In genomic region chr7:81775560-81775959, GRCh38 we compare ENCODE assay signal across 15 cellular contexts. TPM values are rescaled to one million over a fixed set of nuclear protein-coding genes. Genes with fewer than 3 reads are reported as not detected.
DNase-seq lines count a peak whose midpoint lies in the region; ATAC-seq and TF ChIP-seq lines count a peak whose summit lies in the region.
"Had no signal": no experiment of that assay in that cellular context is flagged by ENCODE, and none has a peak within 500 bp of the region (broad histone marks: within the 10 kb centered on the region; RNA-seq: fewer than 3 reads in every experiment).

No MANE protein-coding gene starts in this region.

- H3K4me3 ChIP-seq in BLaER1 treated with 17β-estradiol and CSF1 and Interleukin-3, amounts not matched to agents 10 nM and 100 nM, result 0 out of 20 replicates have a peak overlapping the region, but pooled peaks of 1 of the 10 experiments have one; percentile 10
- no peak overlapping the region for H3K4me3 ChIP-seq in neutrophil (ENCODE audit: low read depth in 1 of 2, low read length in 1 of 2)

- no peaks in the 10 kb centered on the region for H4K20me1 ChIP-seq in BLaER1 treated with 17β-estradiol and CSF1 and Interleukin-3, amounts not matched to agents 10 nM and 100 nM

- H3K4me1 ChIP-seq in BLaER1 treated with 17β-estradiol and CSF1 and Interleukin-3, amounts not matched to agents 10 nM and 100 nM, result peaks cover 80 to 98% (median 92%) of the 10 kb centered on the region in 10 experiments
- H3K4me1 ChIP-seq in neutrophil (ENCODE audit: control insufficient read depth in 1 of 2, insufficient read depth in 1 of 2, low read depth in 1 of 2, low read length in 1 of 2), result peaks cover 69 to 70% of the 10 kb centered on the region in 2 experiments

- H3K27ac ChIP-seq in 22Rv1, result peak overlapping the region; percentile 13; the same call in 1 of the 2 replicates
- H3K27ac ChIP-seq in BLaER1 treated with 17β-estradiol and CSF1 and Interleukin-3, amounts not matched to agents 10 nM and 100 nM, result peak overlapping the region; percentile 71 to 95 (median 91); a peak in 21 of 22 replicates
- H3K27ac ChIP-seq in neutrophil, result peak overlapping the region; percentile 68

- no peaks in the 10 kb centered on the region for H3K36me3 ChIP-seq in BLaER1 treated with 17β-estradiol and CSF1 and Interleukin-3, amounts not matched to agents 10 nM and 100 nM
- no peaks in the 10 kb centered on the region for H3K36me3 ChIP-seq in neutrophil

- DNase-seq in SK-N-DZ (ENCODE audit: low spot score), result peak; percentile 75
- DNase-seq in NCI-H510A treated with DMSO at 0.1 percent for 48 hours (lab: John Stamatoyannopoulos, UW), result no peak
- no peak for DNase-seq in head of caudate nucleus
- DNase-seq: 8988T; Calu3; CD4-positive, alpha-beta memory T cell; DMS79 treated with DMSO at 0.1 percent for 48 hours; GOT3; H7; HFFc6 had no signal

- peak overlapping the region; percentile 70 to 89 (median 79) for H3K4me2 ChIP-seq in BLaER1 treated with 17β-estradiol and CSF1 and Interleukin-3, amounts not matched to agents 10 nM and 100 nM

- H3K9me3 ChIP-seq in BLaER1 treated with 17β-estradiol and CSF1 and Interleukin-3, amounts not matched to agents 10 nM and 100 nM (replicated peaks in 1 of 11), result 0 out of 22 replicates have a peak, but pooled peaks cover 0 to 3% (median 0%) of the 10 kb centered on the region in 11 experiments
- no peaks in the 10 kb centered on the region for H3K9me3 ChIP-seq in neutrophil

- H3K27me3 ChIP-seq in BLaER1 treated with 17β-estradiol and CSF1 and Interleukin-3, amounts not matched to agents 10 nM and 100 nM, result no peaks in the 10 kb centered on the region
- H3K27me3 ChIP-seq in neutrophil, result no peaks in the 10 kb centered on the region

- intact Hi-C loops in head of caudate nucleus (cut with DNase I), result no loop called here

- TF ChIP-seq CTCF in 22Rv1 (IDR thresholded peaks at IDR 0.05) (no peak), neutrophil (IDR thresholded peaks at IDR 0.05) (no peak)

- ATAC-seq in GM19328 (IDR thresholded peaks at IDR 0.05; ENCODE audit: unreplicated experiment), result no peak
- ATAC-seq: HCT116 had no signal

- H3K9ac ChIP-seq in BLaER1 treated with 17β-estradiol and CSF1 and Interleukin-3, amounts not matched to agents 10 nM and 100 nM, result peak overlapping the region; percentile 66 to 78 (median 76); a peak in 16 of 22 replicates

RNA-seq across cellular contexts. Expression of gene HGF, which starts 5.7 kb away (rescaled TPM):
- polyA plus RNA-seq in SK-N-DZ (2014; cell fraction: cytosol; rRNA removed), result 2.4 and 3.2 TPM in 2 replicates
- 3.7 and 5.0 TPM in 2 replicates for polyA plus RNA-seq in SK-N-DZ (2014; cell fraction: nucleus; rRNA removed)
- polyA plus RNA-seq: CD4-positive, alpha-beta memory T cell had no signal

Comparison
In these comparisons a context has a peak if more than half of its experiments do, and no peak if none do; other contexts are left out.
1. H3K27ac ChIP-seq: peak in every context shown above with its lines; median percentile 91 in BLaER1 treated with 17β-estradiol and CSF1 and Interleukin-3, amounts not matched to agents 10 nM and 100 nM; 68 in neutrophil; 13 in 22Rv1.